Comparison of ENCODE assay signal across 1 cellular context in genomic region chr22:27670701-27671412, GRCh38.
A peak's percentile ranks its signal among the peaks of the same experiment; 100 is the strongest.
TF ChIP-seq lines count a peak whose summit lies in the region.

No MANE protein-coding gene starts in this region.

TF ChIP-seq in K562, 482 proteins besides CTCF, POLR2A, EP300 and RAD21 (continued from another document and continues in another):
- no peak for TF ChIP-seq SP2 (IDR thresholded peaks at IDR 0.05; ENCODE audit: extremely low read depth, low read depth, low read length, poor library complexity, severe bottlenecking)
- TF ChIP-seq MNT (conservative IDR thresholded peaks at IDR 0.05): 0 out of 4 replicates have a peak, but pooled peaks of 1 of the 2 experiments have one; percentile 17
- no peak for TF ChIP-seq NR2C1 (IDR thresholded peaks at IDR 0.05)
- TF ChIP-seq NR2C1 (tag; IDR thresholded peaks at IDR 0.05): no peak
- peak; percentile 24; the same call in 1 of the 2 replicates for TF ChIP-seq NCOR1 (IDR thresholded peaks at IDR 0.05)
- no peak for TF ChIP-seq E2F5 (CRISPR knock-in tag; IDR thresholded peaks at IDR 0.05)
- 0 out of 2 replicates have a peak, but pooled peaks have one; percentile 40 for TF ChIP-seq ETV5 (CRISPR knock-in tag; IDR thresholded peaks at IDR 0.05; ENCODE audit: low read depth)
- TF ChIP-seq FOXM1 (IDR thresholded peaks at IDR 0.05; ENCODE audit: low read depth): no peak
- TF ChIP-seq FOXM1 (CRISPR knock-in tag; IDR thresholded peaks at IDR 0.05; ENCODE audit: low read depth): no peak
- TF ChIP-seq ZNF592 (IDR thresholded peaks at IDR 0.05): peak; percentile 68
- TF ChIP-seq GABPB2 (CRISPR knock-in tag; conservative IDR thresholded peaks at IDR 0.05): no peak
- TF ChIP-seq MAX (CRISPR knock-in tag; IDR thresholded peaks at IDR 0.05): no peak
- no peak for TF ChIP-seq ZNF589 (CRISPR knock-in tag; IDR thresholded peaks at IDR 0.05; ENCODE audit: low read depth)
- no peak for TF ChIP-seq SRSF1 (IDR thresholded peaks at IDR 0.05; ENCODE audit: low read depth, low read length)
- peak; percentile 90 for TF ChIP-seq ZFX (CRISPR knock-in tag; IDR thresholded peaks at IDR 0.05)
- TF ChIP-seq ZFP91 (CRISPR knock-in tag; IDR thresholded peaks at IDR 0.05): no peak
- no peak for TF ChIP-seq CBX1 (IDR thresholded peaks at IDR 0.05; ENCODE audit: low read depth)
- no peak for TF ChIP-seq ZNF507 (tag; conservative IDR thresholded peaks at IDR 0.05)
- TF ChIP-seq PRMT5 (CRISPR knock-in tag; IDR thresholded peaks at IDR 0.05): no peak
- TF ChIP-seq ATF7 (IDR thresholded peaks at IDR 0.05): 0 out of 2 replicates have a peak, but pooled peaks have one; percentile 23
- no peak for TF ChIP-seq GATAD2B (IDR thresholded peaks at IDR 0.05; ENCODE audit: borderline replicate concordance)
- TF ChIP-seq KLF10 (CRISPR knock-in tag; IDR thresholded peaks at IDR 0.05): no peak
- TF ChIP-seq TOE1 (IDR thresholded peaks at IDR 0.05; ENCODE audit: borderline replicate concordance): no peak
- TF ChIP-seq TOE1 (CRISPR knock-in tag; IDR thresholded peaks at IDR 0.05; ENCODE audit: borderline replicate concordance, low read depth): no peak
- no peak for TF ChIP-seq ELK3 (CRISPR knock-in tag; IDR thresholded peaks at IDR 0.05)
- TF ChIP-seq TBP (optimal IDR thresholded peaks at IDR 0.05; ENCODE audit: low read depth, low read length): peak; percentile 21
- 0 out of 4 replicates have a peak, but pooled peaks of 1 of the 2 experiments have one; percentile 12 for TF ChIP-seq TRIM24 (IDR thresholded peaks at IDR 0.05)
- no peak for TF ChIP-seq BHLHE40 (IDR thresholded peaks at IDR 0.05; ENCODE audit: low read length)
- TF ChIP-seq ARID3B (CRISPR knock-in tag; IDR thresholded peaks at IDR 0.05; ENCODE audit: borderline replicate concordance): no peak
- no peak for TF ChIP-seq CC2D1A (IDR thresholded peaks at IDR 0.05)
- TF ChIP-seq TEAD1 (CRISPR knock-in tag; IDR thresholded peaks at IDR 0.05): peak in 1 of 2 experiments; percentile 48; a peak in 1 of 4 replicates
- TF ChIP-seq TEAD4 (IDR thresholded peaks at IDR 0.05; ENCODE audit: low read length): peak; percentile 61
- no peak for TF ChIP-seq TEAD4 (CRISPR knock-in tag; IDR thresholded peaks at IDR 0.05; ENCODE audit: borderline replicate concordance)
- TF ChIP-seq ZNF12 (CRISPR knock-in tag; IDR thresholded peaks at IDR 0.05): no peak
- no peak for TF ChIP-seq THRA (IDR thresholded peaks at IDR 0.05)
- TF ChIP-seq CBFB (CRISPR knock-in tag; IDR thresholded peaks at IDR 0.05): no peak
- no peak for TF ChIP-seq CLOCK (CRISPR knock-in tag; IDR thresholded peaks at IDR 0.05; ENCODE audit: borderline replicate concordance)
- no peak for TF ChIP-seq ZNF699 (CRISPR knock-in tag; IDR thresholded peaks at IDR 0.05; ENCODE audit: insufficient replicate concordance)
- TF ChIP-seq SPI1 (IDR thresholded peaks at IDR 0.05; ENCODE audit: borderline replicate concordance, low read depth, low read length): no peak
